ENCODE assay signal across 14 cellular contexts in the genomic region with DNA sequence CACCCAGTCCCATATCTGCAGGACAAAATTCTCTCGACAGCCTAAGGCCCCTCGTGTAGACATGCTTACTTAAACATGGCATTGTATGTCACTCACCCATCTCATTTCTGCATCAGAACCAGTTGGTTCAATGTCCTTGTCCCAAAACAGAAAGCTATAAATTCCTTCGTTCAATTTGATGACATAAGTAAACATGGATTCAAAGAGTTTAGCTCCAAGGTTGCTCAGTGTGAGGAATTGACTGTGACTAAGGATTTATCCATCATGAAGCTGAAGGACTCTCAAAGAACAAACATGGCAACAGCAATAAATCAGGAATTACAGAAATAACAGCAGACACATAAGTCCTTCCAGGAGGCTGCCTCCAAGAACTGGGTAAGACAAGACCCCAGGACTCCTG.
DNase-seq lines count a peak whose midpoint lies in the region; ATAC-seq and TF ChIP-seq lines count a peak whose summit lies in the region.
"Had no signal": no experiment of that assay in that cellular context is flagged by ENCODE, and none has a peak within 500 bp of the region (broad histone marks: within the 10 kb centered on the region; RNA-seq: fewer than 3 reads in every experiment).

No MANE protein-coding gene starts in this region.

- H2BK120ac ChIP-seq in IMR-90 (ENCODE audit: low read depth, low read length): no peak overlapping the region; the same call in 1 of the 2 replicates
- no peak overlapping the region for H2BK120ac ChIP-seq in trophoblast cell (ENCODE audit: insufficient read depth, low read length, poor library complexity)

- peaks cover 8% of the 10 kb centered on the region for H3K36me3 Mint-ChIP-seq in activated naive CD8-positive, alpha-beta T cell treated with anti-CD3 and anti-CD28 coated beads, Interleukin-2, amount 10 ng/mL, durations not matched to agents 7 days and 5 days
- no peaks in the 10 kb centered on the region for H3K36me3 Mint-ChIP-seq in activated naive CD8-positive, alpha-beta T cell treated with anti-CD3 and anti-CD28 coated beads for 36 hours
- H3K36me3 Mint-ChIP-seq in central memory CD8-positive, alpha-beta T cell (ENCODE audit: insufficient read depth): no peaks in the 10 kb centered on the region

- no peak overlapping the region for H4K91ac ChIP-seq in IMR-90 (ENCODE audit: insufficient read depth, low read depth, low read length)
- H4K91ac ChIP-seq in trophoblast cell (ENCODE audit: low read depth, low read length): no peak overlapping the region

- H4K8ac ChIP-seq in IMR-90 (ENCODE audit: low read depth in 2 of 2, low read length in 2 of 2) (no peak overlapping the region), trophoblast cell (ENCODE audit: low read depth, low read length) (no peak overlapping the region)

- H3K27ac Mint-ChIP-seq in activated naive CD8-positive, alpha-beta T cell treated with anti-CD3 and anti-CD28 coated beads, Interleukin-2, amount 10 ng/mL, durations not matched to agents 7 days and 5 days: peak overlapping the region; percentile 78
- no peak overlapping the region for H3K27ac Mint-ChIP-seq in activated naive CD8-positive, alpha-beta T cell treated with anti-CD3 and anti-CD28 coated beads for 36 hours
- H3K27ac Mint-ChIP-seq in central memory CD8-positive, alpha-beta T cell (ENCODE audit: low read depth): peak overlapping the region; percentile 64

- no peaks in the 10 kb centered on the region for H3K27me3 Mint-ChIP-seq in activated naive CD8-positive, alpha-beta T cell treated with anti-CD3 and anti-CD28 coated beads, Interleukin-2, amount 10 ng/mL, durations not matched to agents 7 days and 5 days
- peaks cover 4% of the 10 kb centered on the region for H3K27me3 Mint-ChIP-seq in activated naive CD8-positive, alpha-beta T cell treated with anti-CD3 and anti-CD28 coated beads for 36 hours
- H3K27me3 Mint-ChIP-seq in central memory CD8-positive, alpha-beta T cell: no peaks in the 10 kb centered on the region

- H3K9me3 Mint-ChIP-seq in activated naive CD8-positive, alpha-beta T cell treated with anti-CD3 and anti-CD28 coated beads, Interleukin-2, amount 10 ng/mL, durations not matched to agents 7 days and 5 days: peaks cover 6% of the 10 kb centered on the region
- H3K9me3 Mint-ChIP-seq in activated naive CD8-positive, alpha-beta T cell treated with anti-CD3 and anti-CD28 coated beads for 36 hours: peaks cover 4% of the 10 kb centered on the region
- no peaks in the 10 kb centered on the region for H3K9me3 Mint-ChIP-seq in central memory CD8-positive, alpha-beta T cell

- no peaks in the 10 kb centered on the region; the same call in 1 of the 2 replicates for H3K9me1 ChIP-seq in IMR-90 (ENCODE audit: insufficient read depth, low read length)

- H3K18ac ChIP-seq in IMR-90 (ENCODE audit: low read depth, low read length): no peak overlapping the region
- no peak overlapping the region for H3K18ac ChIP-seq in trophoblast cell (ENCODE audit: low read length)

- H2BK5ac ChIP-seq in IMR-90 (ENCODE audit: low read depth, low read length, poor library complexity, severe bottlenecking) (no peak overlapping the region), trophoblast cell (ENCODE audit: low read depth, low read length, poor library complexity) (no peak overlapping the region)

- H3F3A ChIP-seq in SK-N-SH (replicated peaks; ENCODE audit: insufficient read depth): no peaks in the 10 kb centered on the region

- 100% methylated on average over 2 of the region's 3 CpGs; no CpG with 5 or more reads in 1 of the 2 experiments for WGBS in IMR-90 (ENCODE audit: extremely low coverage in 2 of 2, insufficient read length in 1 of 2), 2 experiments
- WGBS in trophoblast cell (ENCODE audit: extremely low coverage, insufficient coverage, insufficient read length): no CpG with 5 or more reads among the region's 3 CpGs
- 80% methylated on average over 3 of the region's 3 CpGs for WGBS in SK-N-SH (ENCODE audit: low lambda C conversion rate)
- 86 to 91% methylated on average over 3 of the region's 3 CpGs for WGBS in aorta, 2 donors

- H3K9me2 ChIP-seq in SK-N-SH: no peaks in the 10 kb centered on the region

- H3K4me3 Mint-ChIP-seq in activated naive CD8-positive, alpha-beta T cell treated with anti-CD3 and anti-CD28 coated beads, Interleukin-2, amount 10 ng/mL, durations not matched to agents 7 days and 5 days: no peak overlapping the region
- no peak overlapping the region for H3K4me3 Mint-ChIP-seq in activated naive CD8-positive, alpha-beta T cell treated with anti-CD3 and anti-CD28 coated beads for 36 hours
- H3K4me3 Mint-ChIP-seq in central memory CD8-positive, alpha-beta T cell: no peak overlapping the region

- H2AK9ac ChIP-seq in IMR-90 (replicated peaks; ENCODE audit: low read depth, low read length, poor library complexity): no peak overlapping the region

- H4K20me1 ChIP-seq in IMR-90 (ENCODE audit: insufficient read depth, low read length) (no peaks in the 10 kb centered on the region), SK-N-SH (ENCODE audit: insufficient read depth) (no peaks in the 10 kb centered on the region)

- H3K27me3 ChIP-seq in IMR-90 (ENCODE audit: control insufficient read depth, insufficient read depth, low read length) (no peaks in the 10 kb centered on the region), trophoblast cell (ENCODE audit: insufficient read depth, low read length) (no peaks in the 10 kb centered on the region), SK-N-SH (ENCODE audit: insufficient read depth) (no peaks in the 10 kb centered on the region), aorta (ENCODE audit: control insufficient read depth in 1 of 2, insufficient read depth in 2 of 2, low read length in 1 of 2) (no peaks in the 10 kb centered on the region)
- H3K27me3 ChIP-seq: BE2C had no signal

- CTCF ChIA-PET in IMR-90 (lab: Yijun Ruan, JAX): no interaction called here
- CTCF ChIA-PET in SK-N-SH (lab: Yijun Ruan, JAX): no interaction called here

- dilution Hi-C loops in IMR-90 (cut with HindIII; ENCODE audit: low sequenced_read_pairs, unreplicated experiment): no loop called here

- H2BK15ac ChIP-seq in IMR-90 (ENCODE audit: low read depth, low read length): no peak overlapping the region

- H2AFZ ChIP-seq in IMR-90 (replicated peaks; ENCODE audit: low read length, poor library complexity) (no peak overlapping the region), trophoblast cell (ENCODE audit: insufficient read depth, low read length, poor library complexity) (no peak overlapping the region), SK-N-SH (ENCODE audit: low read depth) (no peak overlapping the region)

- H4K12ac ChIP-seq in trophoblast cell (ENCODE audit: low read depth, low read length): no peak overlapping the region

- H3K79me2 ChIP-seq in trophoblast cell (ENCODE audit: control insufficient read depth, insufficient read depth, low read length, poor library complexity): no peaks in the 10 kb centered on the region
- no peaks in the 10 kb centered on the region for H3K79me2 ChIP-seq in SK-N-SH (ENCODE audit: insufficient read depth)

- no peak overlapping the region for H3K14ac ChIP-seq in IMR-90 (replicated peaks; ENCODE audit: low read depth, low read length)
- H3K14ac ChIP-seq in trophoblast cell (ENCODE audit: low read length): no peak overlapping the region

- H3K23ac ChIP-seq in IMR-90 (ENCODE audit: low read depth, low read length): no peak overlapping the region
- no peak overlapping the region for H3K23ac ChIP-seq in trophoblast cell (ENCODE audit: low read length)

- H4K5ac ChIP-seq in IMR-90 (ENCODE audit: low read depth, low read length): no peak overlapping the region

- H3K36me3 ChIP-seq in IMR-90 (ENCODE audit: control insufficient read depth, insufficient read depth, low read length): no peaks in the 10 kb centered on the region
- peaks cover 0 to 2% of the 10 kb centered on the region in 2 experiments for H3K36me3 ChIP-seq in trophoblast cell (ENCODE audit: control insufficient read depth in 1 of 2, insufficient read depth in 2 of 2, low read length in 2 of 2)
- H3K36me3 ChIP-seq in SK-N-SH (replicated peaks in 1 of 2; ENCODE audit: control insufficient read depth in 1 of 2, insufficient read depth in 2 of 2, low read length in 1 of 2): no peaks in the 10 kb centered on the region
- H3K36me3 ChIP-seq in aorta (ENCODE audit: control insufficient read depth in 1 of 2, insufficient read depth in 2 of 2, low read length in 1 of 2): no peaks in the 10 kb centered on the region
- H3K36me3 ChIP-seq: BE2C had no signal

- peaks cover 59% of the 10 kb centered on the region for H3K4me1 Mint-ChIP-seq in activated naive CD8-positive, alpha-beta T cell treated with anti-CD3 and anti-CD28 coated beads, Interleukin-2, amount 10 ng/mL, durations not matched to agents 7 days and 5 days
- peaks cover 30% of the 10 kb centered on the region for H3K4me1 Mint-ChIP-seq in activated naive CD8-positive, alpha-beta T cell treated with anti-CD3 and anti-CD28 coated beads for 36 hours
- peaks cover 12% of the 10 kb centered on the region for H3K4me1 Mint-ChIP-seq in central memory CD8-positive, alpha-beta T cell

- H3K79me1 ChIP-seq in IMR-90 (ENCODE audit: low read depth in 1 of 2, low read length in 2 of 2): no peaks in the 10 kb centered on the region
- no peaks in the 10 kb centered on the region for H3K79me1 ChIP-seq in trophoblast cell (ENCODE audit: low read length)

- BruUV-seq in IMR-90 (replicated peaks; lab: Mats Ljungman, UMichigan): no TSS peak

- H2BK20ac ChIP-seq in IMR-90 (ENCODE audit: low read depth, low read length): no peak overlapping the region

- TF ChIP-seq RAD21 in IMR-90 (IDR thresholded peaks at IDR 0.05; ENCODE audit: low read length) (no peak), SK-N-SH (IDR thresholded peaks at IDR 0.05; ENCODE audit: low read length) (no peak)

- intact Hi-C loops in IMR-90 (cut with micrococcal nuclease): no loop called here
- intact Hi-C loops in aorta (cut with DNase I): no loop called here

- TF ChIP-seq POLR2A in IMR-90 (IDR thresholded peaks at IDR 0.05; ENCODE audit: low read depth, low read length): no peak

- no peak for DNase-seq in activated naive CD8-positive, alpha-beta T cell treated with anti-CD3 and anti-CD28 coated beads, Interleukin-2, amount 10 ng/mL, durations not matched to agents 7 days and 5 days
- DNase-seq in activated naive CD8-positive, alpha-beta T cell treated with anti-CD3 and anti-CD28 coated beads for 36 hours: no peak
- DNase-seq in IMR-90: no peak
- no peak for DNase-seq in central memory CD8-positive, alpha-beta T cell (ENCODE audit: low spot score in 2 of 2)
- no peak for DNase-seq in trophoblast cell
- DNase-seq in SK-N-SH: no peak
- DNase-seq in aorta: no peak
- no peak for DNase-seq in AG20443 (ENCODE audit: low spot score)
- DNase-seq: BE2C, DMS 273 treated with DMSO at 0.1 percent for 48 hours, HCEC 1CT, NCI-H1092, NCI-H187, SIG-M5 had no signal

- peak overlapping the region; percentile 25; the same call in 1 of the 2 replicates for H3K4ac ChIP-seq in IMR-90 (ENCODE audit: low read depth, low read length)
- H3K4ac ChIP-seq in trophoblast cell (ENCODE audit: low read depth, low read length): no peak overlapping the region

- no peak overlapping the region for H2BK12ac ChIP-seq in trophoblast cell (ENCODE audit: low read length)

- H3K27ac ChIP-seq in IMR-90 (ENCODE audit: insufficient read depth, low read length) (no peak overlapping the region), trophoblast cell (ENCODE audit: low read depth, low read length) (no peak overlapping the region), SK-N-SH (ENCODE audit: low read depth in 2 of 2, low read length in 1 of 2) (no peak overlapping the region), aorta (ENCODE audit: low read depth in 1 of 2, low read length in 2 of 2) (no peak overlapping the region)

- H3K4me1 ChIP-seq in IMR-90 (ENCODE audit: control insufficient read depth, insufficient read depth, low read length) (peaks cover 4% of the 10 kb centered on the region; the same call in 1 of the 2 replicates), trophoblast cell (ENCODE audit: control insufficient read depth in 1 of 2, insufficient read depth in 2 of 2, low read length in 2 of 2) (peaks cover 1 to 3% of the 10 kb centered on the region in 2 experiments), SK-N-SH (ENCODE audit: control insufficient read depth in 1 of 2, insufficient read depth in 2 of 2, low read depth in 1 of 2, low read length in 1 of 2) (no peaks in the 10 kb centered on the region; a peak in 1 of 4 replicates), aorta (ENCODE audit: control insufficient read depth in 1 of 2, insufficient read depth in 2 of 2, low read length in 2 of 2) (no peaks in the 10 kb centered on the region)
- H3K4me1 ChIP-seq: BE2C had no signal

- H3K56ac ChIP-seq in IMR-90 (ENCODE audit: extremely low read depth, insufficient read depth, low read length): no peak overlapping the region

- POLR2A ChIA-PET in activated naive CD8-positive, alpha-beta T cell treated with anti-CD3 and anti-CD28 coated beads, Interleukin-2, amount 10 ng/mL, durations not matched to agents 7 days and 5 days (lab: Charles Lee): interaction anchor here (1.7 to 1.8 kb wide), 2 partner anchors 20 to 279 kb away, joined by 5 to 8 read pairs; no protein-coding TSS in a partner anchor
- POLR2A ChIA-PET in IMR-90 (lab: Charles Lee; ENCODE audit: unreplicated experiment): no interaction called here
- POLR2A ChIA-PET in SK-N-SH (lab: Yijun Ruan, JAX): no interaction called here

- TF ChIP-seq CTCF in IMR-90 (conservative IDR thresholded peaks at IDR 0.05; ENCODE audit: low read depth, low read length) (no peak), SK-N-SH (IDR thresholded peaks at IDR 0.05) (no peak)

- in situ Hi-C loops in IMR-90 (cut with MboI; ENCODE audit: low sequenced_read_pairs): no loop called here

- H2AK5ac ChIP-seq in IMR-90 (ENCODE audit: low read depth, low read length) (no peak overlapping the region; the same call in 1 of the 2 replicates), trophoblast cell (ENCODE audit: low read length) (peak overlapping the region; percentile 18)

- no peak overlapping the region for H3K4me2 ChIP-seq in IMR-90 (ENCODE audit: low read depth, low read length)
- no peak overlapping the region for H3K4me2 ChIP-seq in trophoblast cell (ENCODE audit: low read length)
- H3K4me2 ChIP-seq in SK-N-SH: no peak overlapping the region

- no peak overlapping the region for H3K9ac ChIP-seq in IMR-90 (ENCODE audit: low read depth, low read length)
- H3K9ac ChIP-seq in trophoblast cell (ENCODE audit: low read length): no peak overlapping the region
- H3K9ac ChIP-seq in SK-N-SH: no peak overlapping the region

- no peak for TF ChIP-seq EP300 in SK-N-SH (IDR thresholded peaks at IDR 0.05; ENCODE audit: borderline replicate concordance in 1 of 2, low read depth in 1 of 2, low read length in 1 of 2)

- no peak for ATAC-seq in activated naive CD8-positive, alpha-beta T cell treated with anti-CD3 and anti-CD28 coated beads, Interleukin-2, amount 10 ng/mL, durations not matched to agents 7 days and 5 days (ENCODE audit: low read depth)
- ATAC-seq in IMR-90 (ENCODE audit: low read depth) (no peak), aorta (ENCODE audit: low FRiP score) (no peak)
- ATAC-seq in central memory CD8-positive, alpha-beta T cell (replicated peaks; ENCODE audit: extremely low read depth, poor library complexity, severe bottlenecking): no peak

- no peaks in the 10 kb centered on the region for H3K9me3 ChIP-seq in IMR-90 (ENCODE audit: control insufficient read depth, insufficient read depth, low read length)
- H3K9me3 ChIP-seq in trophoblast cell (ENCODE audit: insufficient read depth, low read depth, low read length): peaks cover 2% of the 10 kb centered on the region
- H3K9me3 ChIP-seq in SK-N-SH: no peaks in the 10 kb centered on the region
- H3K9me3 ChIP-seq in aorta (ENCODE audit: control insufficient read depth, low read length): no peaks in the 10 kb centered on the region
- H3K9me3 ChIP-seq: BE2C had no signal

- no peak overlapping the region for H3K4me3 ChIP-seq in IMR-90 (ENCODE audit: insufficient read depth, low read depth, low read length)
- H3K4me3 ChIP-seq in trophoblast cell (ENCODE audit: low read depth, low read length): no peak overlapping the region
- no peak overlapping the region for H3K4me3 ChIP-seq in SK-N-SH (ENCODE audit: low read depth in 2 of 2, low read length in 1 of 2)
- no peak overlapping the region for H3K4me3 ChIP-seq in aorta (ENCODE audit: low read length in 2 of 2)
